Comparison of ENCODE assay signal across 9 cellular contexts in genomic region chr1:110879758-110880606, GRCh38. TPM values are rescaled to one million over a fixed set of nuclear protein-coding genes. Genes with fewer than 3 reads are reported as not detected.
DNase-seq lines count a peak whose midpoint lies in the region; ATAC-seq and TF ChIP-seq lines count a peak whose summit lies in the region.
"Had no signal": no experiment of that assay in that cellular context is flagged by ENCODE, and none has a peak within 500 bp of the region (broad histone marks: within the 10 kb centered on the region; RNA-seq: fewer than 3 reads in every experiment).

No MANE protein-coding gene starts in this region.

- H3K56ac ChIP-seq in mesendoderm (ENCODE audit: low read length), result no peak overlapping the region

- no peak overlapping the region for H3K4ac ChIP-seq in mesendoderm (ENCODE audit: low read depth, low read length)

- no peak overlapping the region for H3K18ac ChIP-seq in mesendoderm (ENCODE audit: low read length)

- no peak overlapping the region for H2BK5ac ChIP-seq in mesendoderm (ENCODE audit: low read length)

- H3K23ac ChIP-seq in mesendoderm (ENCODE audit: low read length), result no peak overlapping the region

- no peak overlapping the region for H3K4me3 ChIP-seq in mesendoderm (ENCODE audit: low read length)

- no peak overlapping the region for H2BK15ac ChIP-seq in mesendoderm (replicated peaks; ENCODE audit: low read depth)

- H3K4me1 ChIP-seq in mesendoderm (ENCODE audit: control insufficient read depth, low read depth, low read length), result no peaks in the 10 kb centered on the region

- H3K4me2 ChIP-seq in mesendoderm (ENCODE audit: low read length), result no peak overlapping the region

- no peaks in the 10 kb centered on the region for H3K36me3 ChIP-seq in mesendoderm (ENCODE audit: control insufficient read depth, insufficient read depth, low read length)

- no peak overlapping the region for H2BK120ac ChIP-seq in mesendoderm (ENCODE audit: low read depth, low read length)

- no peak overlapping the region for H4K8ac ChIP-seq in mesendoderm (ENCODE audit: low read depth, low read length)

- H3K27ac ChIP-seq in mesendoderm (ENCODE audit: low read depth, low read length), result no peak overlapping the region
- H3K27ac ChIP-seq: epithelial cell of prostate had no signal

- ATAC-seq in GM21737 (IDR thresholded peaks at IDR 0.05; ENCODE audit: unreplicated experiment), result peak; percentile 37

- no peaks in the 10 kb centered on the region for H3K27me3 ChIP-seq in mesendoderm (ENCODE audit: insufficient read depth, low read length, poor library complexity)

- DNase-seq in GM10266 (ENCODE audit: extremely low spot score) (peak; percentile 46), NOMO-1 treated with dmso at 0.1 percent for 144 hours (lab: John Stamatoyannopoulos, UW; ENCODE audit: unreplicated experiment) (peak; percentile 82), NCI-H2227 treated with DMSO at 0.1 percent for 48 hours (lab: John Stamatoyannopoulos, UW) (no peak), GM19240 (ENCODE audit: insufficient read length, low spot score) (no peak), mesendoderm (no peak)
- DNase-seq in activated effector memory CD4-positive, alpha-beta T cell treated with anti-CD3 and anti-CD28 coated beads, Interleukin-2, amount 50 U/mL, for 16 hours, result peak; percentile 82
- peak; percentile 50 to 57 for DNase-seq in stimulated activated CD4-positive, alpha-beta T cell treated with anti-CD3 and anti-CD28 coated beads, Interleukin-2, amount 100 ng/mL, for 48 hours

- no CpG with 5 or more reads among the region's 7 CpGs for WGBS in mesendoderm (ENCODE audit: extremely low coverage, insufficient coverage, low lambda C conversion rate)

- TF ChIP-seq CTCF in GM10266 (IDR thresholded peaks at IDR 0.05; ENCODE audit: control insufficient read depth, insufficient read depth, low read depth, missing control alignments), result no peak

- H3K79me1 ChIP-seq in mesendoderm (ENCODE audit: low read length), result no peaks in the 10 kb centered on the region

- H4K5ac ChIP-seq in mesendoderm (ENCODE audit: low read length), result no peak overlapping the region

- H3K79me2 ChIP-seq in mesendoderm (ENCODE audit: control insufficient read depth, insufficient read depth, low read length), result no peaks in the 10 kb centered on the region

- H2AK5ac ChIP-seq in mesendoderm (ENCODE audit: low read length), result no peak overlapping the region

- no peak overlapping the region for H3K9ac ChIP-seq in mesendoderm (ENCODE audit: low read length)

RNA-seq across cellular contexts. Expression of gene CD53, which starts 7.0 kb away (rescaled TPM):
- 0.32 TPM for polyA plus RNA-seq in mesendoderm (2013, experiment 1 of 2)
- 0.31 TPM for polyA plus RNA-seq in mesendoderm (2013, experiment 2 of 2)

Comparison
In these comparisons a context has a peak if more than half of its experiments do, and no peak if none do; other contexts are left out.
1. DNase-seq: peak in GM10266 (single experiment), NOMO-1 treated with dmso at 0.1 percent for 144 hours (single experiment), activated effector memory CD4-positive, alpha-beta T cell treated with anti-CD3 and anti-CD28 coated beads, Interleukin-2, amount 50 U/mL, for 16 hours (single experiment) and stimulated activated CD4-positive, alpha-beta T cell treated with anti-CD3 and anti-CD28 coated beads, Interleukin-2, amount 100 ng/mL, for 48 hours (2 of 2); none in NCI-H2227 treated with DMSO at 0.1 percent for 48 hours (single experiment), GM19240 (single experiment) and mesendoderm (single experiment).